Comparison of ENCODE assay signal across 8 cellular contexts in genomic region chr16:14974656-14975417, GRCh38. TPM values are rescaled to one million over a fixed set of nuclear protein-coding genes. Genes with fewer than 3 reads are reported as not detected.
DNase-seq lines count a peak whose midpoint lies in the region; ATAC-seq and TF ChIP-seq lines count a peak whose summit lies in the region.
"Not testable (repeated sequence)": the region's sequence is repeated elsewhere in the genome, so short reads cannot be mapped to it uniquely, and the experiment has no call there.

A gene with protein sequence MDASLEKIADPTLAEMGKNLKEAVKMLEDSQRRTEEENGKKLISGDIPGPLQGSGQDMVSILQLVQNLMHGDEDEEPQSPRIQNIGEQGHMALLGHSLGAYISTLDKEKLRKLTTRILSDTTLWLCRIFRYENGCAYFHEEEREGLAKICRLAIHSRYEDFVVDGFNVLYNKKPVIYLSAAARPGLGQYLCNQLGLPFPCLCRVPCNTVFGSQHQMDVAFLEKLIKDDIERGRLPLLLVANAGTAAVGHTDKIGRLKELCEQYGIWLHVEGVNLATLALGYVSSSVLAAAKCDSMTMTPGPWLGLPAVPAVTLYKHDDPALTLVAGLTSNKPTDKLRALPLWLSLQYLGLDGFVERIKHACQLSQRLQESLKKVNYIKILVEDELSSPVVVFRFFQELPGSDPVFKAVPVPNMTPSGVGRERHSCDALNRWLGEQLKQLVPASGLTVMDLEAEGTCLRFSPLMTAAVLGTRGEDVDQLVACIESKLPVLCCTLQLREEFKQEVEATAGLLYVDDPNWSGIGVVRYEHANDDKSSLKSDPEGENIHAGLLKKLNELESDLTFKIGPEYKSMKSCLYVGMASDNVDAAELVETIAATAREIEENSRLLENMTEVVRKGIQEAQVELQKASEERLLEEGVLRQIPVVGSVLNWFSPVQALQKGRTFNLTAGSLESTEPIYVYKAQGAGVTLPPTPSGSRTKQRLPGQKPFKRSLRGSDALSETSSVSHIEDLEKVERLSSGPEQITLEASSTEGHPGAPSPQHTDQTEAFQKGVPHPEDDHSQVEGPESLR (plus strand): TSS chr16:14975026. CDS start chr16:14975200, 174 bp downstream.

- H3K36me3 Mint-ChIP-seq in T-helper 17 cell (ENCODE audit: low read depth) = not testable (repeated sequence)

- H3K4me1 ChIP-seq in prostate gland (replicated peaks) = not testable (repeated sequence)

- peak within 1 kb of the TSS; percentile 89 for H3K4me3 Mint-ChIP-seq in T-helper 17 cell

- DNase-seq in NCI-H187 (lab: John Stamatoyannopoulos, UW) (peak; percentile 89 to 92), T-helper 17 cell (peak; percentile 97 to 99 (median 98)), amygdala (lab: John Stamatoyannopoulos, UW) (peak in 55 of 56 donors; percentile 26 to 92 (median 79)), left ventricle myocardium superior (peak; percentile 99), prostate gland (ENCODE audit: low spot score) (peak; percentile 98), ureter (ENCODE audit: low spot score) (peak; percentile 96)

- H3K27me3 ChIP-seq in prostate gland (replicated peaks; ENCODE audit: insufficient read depth) = not testable (repeated sequence)

- under 1% methylated on average over 74 of the region's 74 CpGs for WGBS in prostate gland

- TF ChIP-seq CTCF in prostate gland (IDR thresholded peaks at IDR 0.05) = peak in 1 of 4 experiments; percentile 37

- not testable (repeated sequence) for H3K36me3 ChIP-seq in prostate gland

- H3K4me3 ChIP-seq in prostate gland = peak within 1 kb of the TSS; percentile 86 to 99

- H3K4me1 Mint-ChIP-seq in T-helper 17 cell = not testable (repeated sequence)

- H3K27ac Mint-ChIP-seq in T-helper 17 cell = peak within 1 kb of the TSS; percentile 41

- intact Hi-C loops in left ventricle myocardium superior (cut with micrococcal nuclease); prostate gland (cut with DNase I): not testable (repeated sequence)

- peak; percentile 61 for ATAC-seq in GM18499 (IDR thresholded peaks at IDR 0.05; ENCODE audit: insufficient read depth, unreplicated experiment)
- peak; percentile 83 for ATAC-seq in HG02938 (IDR thresholded peaks at IDR 0.05; ENCODE audit: unreplicated experiment)
- peak; percentile 96 for ATAC-seq in T-helper 17 cell
- ATAC-seq in left ventricle myocardium superior = peak; percentile 96

- H3K9me3 ChIP-seq in T-helper 17 cell (ENCODE audit: control insufficient read depth, low read length, poor library complexity, severe bottlenecking); prostate gland: not testable (repeated sequence)

- peak within 1 kb of the TSS; percentile 92 to 99 for H3K27ac ChIP-seq in prostate gland

- TF ChIP-seq POLR2A in prostate gland (IDR thresholded peaks at IDR 0.05) = peak; percentile 99

- not testable (repeated sequence) for H3K27me3 Mint-ChIP-seq in T-helper 17 cell

RNA-seq across cellular contexts. Expression of the gene that starts here (rescaled TPM):
- total RNA-seq in T-helper 17 cell (10 to 100 TPM; 58.4 to 78.8 TPM), left ventricle myocardium superior (82.0 TPM), prostate gland (100 to 1,000 TPM; 139 to 189 TPM), ureter (133 TPM)

Comparison
In these comparisons a context has a peak if more than half of its experiments do, and no peak if none do; other contexts are left out.
1. Peak in every context shown above with its lines: DNase-seq, ATAC-seq, H3K4me3 ChIP-seq and H3K27ac ChIP-seq.